19 cellular contexts compared by ENCODE assay signal in genomic region chr16:89844739-89845339, GRCh38. TPM values are rescaled to one million over a fixed set of nuclear protein-coding genes. Genes with fewer than 3 reads are reported as not detected.
A peak's percentile ranks its signal among the peaks of the same experiment; 100 is the strongest.
DNase-seq lines count a peak whose midpoint lies in the region; ATAC-seq, FAIRE-seq and TF ChIP-seq lines count a peak whose summit lies in the region.
"Had no signal": no experiment of that assay in that cellular context is flagged by ENCODE, and none has a peak within 500 bp of the region (broad histone marks: within the 10 kb centered on the region; RNA-seq: fewer than 3 reads in every experiment).

No MANE protein-coding gene starts in this region.

- no peak for FAIRE-seq in kidney (lab: Jason Lieb, UNC)
- FAIRE-seq: H1 had no signal

- ATAC-seq in activated naive CD4-positive, alpha-beta T cell treated with anti-CD3 and anti-CD28 coated beads, Interleukin-2, amount 50 U/mL, for 72 hours: no peak
- ATAC-seq in aorta (ENCODE audit: low FRiP score) (peak; percentile 33), GM18502 (IDR thresholded peaks at IDR 0.05; ENCODE audit: poor library complexity, unreplicated experiment) (no peak)

- H2AFZ ChIP-seq in Loucy (ENCODE audit: low read length): no peak overlapping the region

- H3K9me3 ChIP-seq in Loucy (ENCODE audit: insufficient read depth, low read depth, low read length) (no peaks in the 10 kb centered on the region), aorta (ENCODE audit: control insufficient read depth, low read length) (no peaks in the 10 kb centered on the region), kidney (ENCODE audit: control insufficient read depth in 1 of 2, low read length in 2 of 2) (no peaks in the 10 kb centered on the region), esophagus squamous epithelium (no peaks in the 10 kb centered on the region)

- H3K9ac ChIP-seq in Loucy (ENCODE audit: low read depth, low read length, poor library complexity, severe bottlenecking) (no peak overlapping the region), kidney (ENCODE audit: low read length in 2 of 2) (no peak overlapping the region)

- no peak overlapping the region for H3K4me3 Mint-ChIP-seq in activated naive CD4-positive, alpha-beta T cell treated with anti-CD3 and anti-CD28 coated beads, Interleukin-2, amount 50 U/mL, for 24 hours
- peak overlapping the region; percentile 54 to 85 (median 80) for H3K4me3 Mint-ChIP-seq in immature natural killer cell

- no peaks in the 10 kb centered on the region for H3K27me3 Mint-ChIP-seq in activated naive CD4-positive, alpha-beta T cell treated with anti-CD3 and anti-CD28 coated beads, Interleukin-2, amount 50 U/mL, for 24 hours
- peaks cover 8 to 23% (median 20%) of the 10 kb centered on the region in 3 donors for H3K27me3 Mint-ChIP-seq in immature natural killer cell (ENCODE audit: low read depth in 3 of 3)
- H3K27me3 Mint-ChIP-seq: CD4-positive, alpha-beta T cell had no signal

- no peak for TF ChIP-seq CTCF in Loucy (conservative IDR thresholded peaks at IDR 0.05; ENCODE audit: low read length)
- no peak for TF ChIP-seq CTCF in kidney (IDR thresholded peaks at IDR 0.05; ENCODE audit: borderline replicate concordance, extremely low read depth, insufficient read depth)
- TF ChIP-seq CTCF in esophagus squamous epithelium (IDR thresholded peaks at IDR 0.05): no peak

- intact Hi-C loops in aorta (cut with DNase I): no loop called here
- intact Hi-C loops in kidney (cut with DNase I): no loop called here
- intact Hi-C loops in esophagus squamous epithelium (cut with DNase I): no loop called here

- H3K27ac ChIP-seq in aorta (ENCODE audit: low read depth in 1 of 2, low read length in 2 of 2) (no peak overlapping the region), kidney (ENCODE audit: low read depth in 2 of 2, low read length in 2 of 2) (no peak overlapping the region), esophagus squamous epithelium (no peak overlapping the region)

- no peak for DNase-seq in activated naive CD4-positive, alpha-beta T cell treated with anti-CD3 and anti-CD28 coated beads, Interleukin-2, amount 50 U/mL, for 72 hours (ENCODE audit: low spot score in 2 of 2)
- DNase-seq in immature natural killer cell: no peak
- no peak for DNase-seq in aorta
- no peak for DNase-seq in kidney
- no peak for DNase-seq in esophagus squamous epithelium (lab: John Stamatoyannopoulos, UW)
- DNase-seq: 8988T, Calu3, DMS53, NCI-H1105 treated with DMSO at 0.1 percent for 48 hours, NCI-H1694, NCI-H2081 treated with DMSO at 0.1 percent for 48 hours, NCI-H446 treated with DMSO at 0.1 percent for 48 hours, OCI-M1, Right ventricle myocardium superior had no signal

- WGBS in aorta, 2 donors: 74 to 76% methylated on average over 13 of the region's 13 CpGs
- WGBS in esophagus squamous epithelium, 2 donors: 63 to 85% methylated on average over 2 to 7 of the region's 13 CpGs

- H3F3A ChIP-seq in Loucy (ENCODE audit: low read depth): no peaks in the 10 kb centered on the region

- no peaks in the 10 kb centered on the region for H3K79me2 ChIP-seq in Loucy (ENCODE audit: insufficient read depth, low read length)

- H3K27ac Mint-ChIP-seq in activated naive CD4-positive, alpha-beta T cell treated with anti-CD3 and anti-CD28 coated beads, Interleukin-2, amount 50 U/mL, for 24 hours: peak overlapping the region; percentile 59
- no peak overlapping the region for H3K27ac Mint-ChIP-seq in activated naive CD4-positive, alpha-beta T cell treated with anti-CD3 and anti-CD28 coated beads, Interleukin-2, amount 50 U/mL, for 72 hours
- H3K27ac Mint-ChIP-seq in immature natural killer cell: peak overlapping the region; percentile 76 to 96 (median 91)

- H3K4me3 ChIP-seq in Loucy (ENCODE audit: low read length, poor library complexity, severe bottlenecking) (no peak overlapping the region), aorta (ENCODE audit: low read length in 2 of 2) (no peak overlapping the region), kidney (ENCODE audit: low read length in 2 of 2) (no peak overlapping the region), esophagus squamous epithelium (no peak overlapping the region)

- no peaks in the 10 kb centered on the region for H3K9me3 Mint-ChIP-seq in activated naive CD4-positive, alpha-beta T cell treated with anti-CD3 and anti-CD28 coated beads, Interleukin-2, amount 50 U/mL, for 24 hours
- no peaks in the 10 kb centered on the region for H3K9me3 Mint-ChIP-seq in activated naive CD4-positive, alpha-beta T cell treated with anti-CD3 and anti-CD28 coated beads, Interleukin-2, amount 50 U/mL, for 72 hours
- no peaks in the 10 kb centered on the region for H3K9me3 Mint-ChIP-seq in immature natural killer cell
- H3K9me3 Mint-ChIP-seq: CD4-positive, alpha-beta T cell had no signal

- peak overlapping the region; percentile 13 for H3K4me2 ChIP-seq in Loucy (ENCODE audit: low read depth, low read length, poor library complexity, severe bottlenecking)

- no peaks in the 10 kb centered on the region for H3K36me3 ChIP-seq in Loucy (ENCODE audit: insufficient read depth, low read length)
- no peaks in the 10 kb centered on the region for H3K36me3 ChIP-seq in aorta (ENCODE audit: control insufficient read depth in 1 of 2, insufficient read depth in 2 of 2, low read length in 1 of 2)
- no peaks in the 10 kb centered on the region for H3K36me3 ChIP-seq in kidney (ENCODE audit: control insufficient read depth in 1 of 2, insufficient read depth in 2 of 2, low read length in 2 of 2)
- H3K36me3 ChIP-seq in esophagus squamous epithelium: no peaks in the 10 kb centered on the region

- H3K36me3 Mint-ChIP-seq in activated naive CD4-positive, alpha-beta T cell treated with anti-CD3 and anti-CD28 coated beads, Interleukin-2, amount 50 U/mL, for 24 hours: no peaks in the 10 kb centered on the region
- H3K36me3 Mint-ChIP-seq in activated naive CD4-positive, alpha-beta T cell treated with anti-CD3 and anti-CD28 coated beads, Interleukin-2, amount 50 U/mL, for 72 hours: no peaks in the 10 kb centered on the region
- H3K36me3 Mint-ChIP-seq in immature natural killer cell: no peaks in the 10 kb centered on the region

- H3K4me1 ChIP-seq in Loucy (ENCODE audit: insufficient read depth, low read length, poor library complexity, severe bottlenecking) (no peaks in the 10 kb centered on the region), aorta (ENCODE audit: control insufficient read depth in 1 of 2, insufficient read depth in 2 of 2, low read length in 2 of 2) (no peaks in the 10 kb centered on the region), kidney (ENCODE audit: control insufficient read depth in 1 of 2, insufficient read depth in 1 of 2, low read depth in 1 of 2, low read length in 2 of 2) (peaks cover 0 to 3% of the 10 kb centered on the region in 2 donors), esophagus squamous epithelium (no peaks in the 10 kb centered on the region)

- no peak for TF ChIP-seq POLR2A in esophagus squamous epithelium (IDR thresholded peaks at IDR 0.05)

- H3K9me2 ChIP-seq in Loucy (replicated peaks; ENCODE audit: low read depth, low read length): no peaks in the 10 kb centered on the region

- H3K27me3 ChIP-seq in Loucy (ENCODE audit: insufficient read depth, low read length, poor library complexity, severe bottlenecking) (no peaks in the 10 kb centered on the region), aorta (ENCODE audit: control insufficient read depth in 1 of 2, insufficient read depth in 2 of 2, low read length in 1 of 2) (no peaks in the 10 kb centered on the region), esophagus squamous epithelium (no peaks in the 10 kb centered on the region)

- H4K20me1 ChIP-seq in Loucy (ENCODE audit: insufficient read depth, low read length, poor library complexity, severe bottlenecking): no peaks in the 10 kb centered on the region

- H3K4me1 Mint-ChIP-seq in activated naive CD4-positive, alpha-beta T cell treated with anti-CD3 and anti-CD28 coated beads, Interleukin-2, amount 50 U/mL, for 24 hours: peaks cover 14% of the 10 kb centered on the region
- H3K4me1 Mint-ChIP-seq in immature natural killer cell: peaks cover 36 to 44% of the 10 kb centered on the region in 2 donors

RNA-seq across cellular contexts. Expression of gene SPIRE2, which starts 16.6 kb away (rescaled TPM):
- total RNA-seq in activated naive CD4-positive, alpha-beta T cell treated with anti-CD3 and anti-CD28 coated beads, Interleukin-2, amount 50 U/mL, for 72 hours: 1 to 10 TPM; 1.9 to 2.6 TPM
- polyA plus RNA-seq in immature natural killer cell (1 to 10 TPM; 1.0 to 1.3 (median 1.3) TPM), aorta (1 to 10 TPM; 1.4 to 2.3 TPM), kidney (ENCODE audit: insufficient read depth, low read depth, low replicate concordance) (2.9 TPM)
- total RNA-seq in aorta (1 to 10 TPM in 1 of 2 donors, under 1 TPM in 1; 0.62 to 2.2 TPM), kidney (6.5 TPM), esophagus squamous epithelium (1 to 10 TPM; 3.4 to 9.6 (median 4.3) TPM)

RNA-seq across cellular contexts. Expression of gene FANCA, which starts 28.4 kb away (rescaled TPM):
- 100 to 1,000 TPM; 123 to 194 TPM for total RNA-seq in activated naive CD4-positive, alpha-beta T cell treated with anti-CD3 and anti-CD28 coated beads, Interleukin-2, amount 50 U/mL, for 72 hours
- 10 to 100 TPM in 2 of 3 donors, 1 to 10 TPM in 1; 8.7 to 21.6 (median 10.9) TPM for polyA plus RNA-seq in immature natural killer cell
- total RNA-seq in aorta: 1 to 10 TPM; 3.9 to 6.9 TPM
- 1 to 10 TPM; 2.0 to 3.5 TPM for polyA plus RNA-seq in aorta
- 8.9 TPM for total RNA-seq in kidney
- 2.2 TPM for polyA plus RNA-seq in kidney (ENCODE audit: insufficient read depth, low read depth, low replicate concordance)
- 10 to 100 TPM in 1 of 4 donors, 1 to 10 TPM in 3; 3.8 to 29.0 (median 6.8) TPM for total RNA-seq in esophagus squamous epithelium

RNA-seq across cellular contexts. Expression of gene TCF25, which starts 28.6 kb away (rescaled TPM):
- total RNA-seq in activated naive CD4-positive, alpha-beta T cell treated with anti-CD3 and anti-CD28 coated beads, Interleukin-2, amount 50 U/mL, for 72 hours: 100 to 1,000 TPM; 167 to 235 TPM
- polyA plus RNA-seq in immature natural killer cell (100 to 1,000 TPM in 2 of 3 donors, 10 to 100 TPM in 1; 98.1 to 249 (median 131) TPM), aorta (100 to 1,000 TPM in 1 of 2 donors, 10 to 100 TPM in 1; 47.6 to 273 TPM), kidney (ENCODE audit: insufficient read depth, low read depth, low replicate concordance) (157 TPM)
- total RNA-seq in aorta (100 to 1,000 TPM; 207 to 224 TPM), kidney (209 TPM), esophagus squamous epithelium (100 to 1,000 TPM in 2 of 4 donors, 10 to 100 TPM in 2; 79.7 to 124 (median 101) TPM)

Comparison
In these comparisons a context has a peak if more than half of its experiments do, and no peak if none do; other contexts are left out.
1. H3K27ac Mint-ChIP-seq: peak in activated naive CD4-positive, alpha-beta T cell treated with anti-CD3 and anti-CD28 coated beads, Interleukin-2, amount 50 U/mL, for 24 hours (single experiment) and immature natural killer cell (6 of 6); none in activated naive CD4-positive, alpha-beta T cell treated with anti-CD3 and anti-CD28 coated beads, Interleukin-2, amount 50 U/mL, for 72 hours (0 of 2).
2. RNA of gene FANCA, which starts 28.4 kb away (total RNA-seq): 123 to 194 TPM in activated naive CD4-positive, alpha-beta T cell treated with anti-CD3 and anti-CD28 coated beads, Interleukin-2, amount 50 U/mL, for 72 hours; 8.9 TPM in kidney (single experiment), 3.8 to 29.0 TPM in esophagus squamous epithelium and 3.9 to 6.9 TPM in aorta; every median in the first group is over 4 times any median in the second.